ENCODE assay signal across 7 cellular contexts in genomic region chr20:47784599-47785320, GRCh38. TPM values are rescaled to one million over a fixed set of nuclear protein-coding genes. Genes with fewer than 3 reads are reported as not detected.
A peak's percentile ranks its signal among the peaks of the same experiment; 100 is the strongest.
DNase-seq lines count a peak whose midpoint lies in the region; ATAC-seq, FAIRE-seq and TF ChIP-seq lines count a peak whose summit lies in the region.

No MANE protein-coding gene starts in this region.

- H3F3A ChIP-seq in neural cell (ENCODE audit: insufficient read depth, low read length, poor library complexity, severe bottlenecking): no peaks in the 10 kb centered on the region

- peak overlapping the region; percentile 88 for H3K27ac ChIP-seq in RWPE2 (ENCODE audit: poor library complexity, severe bottlenecking)
- H3K27ac ChIP-seq in neural cell (ENCODE audit: low read length): no peak overlapping the region

- TF ChIP-seq RAD21 in neural cell (conservative IDR thresholded peaks at IDR 0.05): peak; percentile 63

- H3K27me3 ChIP-seq in RWPE2 (ENCODE audit: insufficient read depth, poor library complexity, severe bottlenecking) (no peaks in the 10 kb centered on the region), neural cell (ENCODE audit: insufficient read depth, low read depth, low read length) (peaks cover 20% of the 10 kb centered on the region)

- H3K79me2 ChIP-seq in neural cell (replicated peaks; ENCODE audit: insufficient read depth, low read length): no peaks in the 10 kb centered on the region

- no peaks in the 10 kb centered on the region for H3K9me2 ChIP-seq in neural cell (ENCODE audit: insufficient read depth, low read length)

- peak; percentile 23 for DNase-seq in H4 (ENCODE audit: low spot score)
- no peak for DNase-seq in RWPE2 (ENCODE audit: low spot score)
- DNase-seq in fibroblast of peridontal ligament (ENCODE audit: extremely low read depth): peak; percentile 51
- DNase-seq in hippocampal formation (lab: John Stamatoyannopoulos, UW): no peak
- DNase-seq in OCI-M1 (lab: John Stamatoyannopoulos, UW): no peak
- no peak for DNase-seq in urothelium cell line (ENCODE audit: low spot score)

- H3K9me3 ChIP-seq in RWPE2 (ENCODE audit: severe bottlenecking) (no peaks in the 10 kb centered on the region), neural cell (ENCODE audit: low read length) (no peaks in the 10 kb centered on the region)

- peaks cover 23% of the 10 kb centered on the region for H3K4me1 ChIP-seq in RWPE2 (ENCODE audit: insufficient read depth, poor library complexity, severe bottlenecking)

- peak; percentile 46 for ATAC-seq in RWPE2 (ENCODE audit: low read depth)

- no peak for TF ChIP-seq EP300 in neural cell (conservative IDR thresholded peaks at IDR 0.05; ENCODE audit: poor library complexity, severe bottlenecking)

- no peak for FAIRE-seq in urothelium cell line (lab: Jason Lieb, UNC)

- peak overlapping the region; percentile 97 for H3K4me2 ChIP-seq in neural cell (ENCODE audit: low read length)

- H3K36me3 ChIP-seq in RWPE2 (ENCODE audit: low read depth): peaks cover 41% of the 10 kb centered on the region
- H3K36me3 ChIP-seq in neural cell (ENCODE audit: insufficient read depth, low read length): no peaks in the 10 kb centered on the region

- no peaks in the 10 kb centered on the region for H4K20me1 ChIP-seq in neural cell (ENCODE audit: insufficient read depth)

- H3K4me3 ChIP-seq in RWPE2 (ENCODE audit: severe bottlenecking) (peak overlapping the region; percentile 93), neural cell (ENCODE audit: low read length) (peak overlapping the region; percentile 91)

- H2AFZ ChIP-seq in neural cell (ENCODE audit: low read depth, low read length): no peak overlapping the region

- peak overlapping the region; percentile 60 for H3K9ac ChIP-seq in neural cell (ENCODE audit: low read length)

- TF ChIP-seq CTCF in RWPE2 (IDR thresholded peaks at IDR 0.05; ENCODE audit: poor library complexity, severe bottlenecking): peak; percentile 48
- TF ChIP-seq CTCF in neural cell (IDR thresholded peaks at IDR 0.05; ENCODE audit: poor library complexity, severe bottlenecking): peak; percentile 65

TF ChIP-seq in neural cell, 6 proteins besides CTCF, POLR2A, EP300 and RAD21:
- TF ChIP-seq MXI1 (conservative IDR thresholded peaks at IDR 0.05; ENCODE audit: poor library complexity, severe bottlenecking) (peak; percentile 33), TAF1 (IDR thresholded peaks at IDR 0.05; ENCODE audit: low read depth) (no peak), REST (IDR thresholded peaks at IDR 0.05; ENCODE audit: borderline replicate concordance) (peak; percentile 42), SMC3 (conservative IDR thresholded peaks at IDR 0.05; ENCODE audit: poor library complexity) (peak; percentile 64), POLR2AphosphoS5 (IDR thresholded peaks at IDR 0.05) (no peak), EZH2 (IDR thresholded peaks at IDR 0.05; ENCODE audit: borderline replicate concordance, insufficient read depth, low read length, poor library complexity, severe bottlenecking) (no peak)
TF ChIP-seq in neural cell: peak in this region for 3.

RNA-seq across cellular contexts. Expression of gene SULF2, which starts 0.5 kb away (rescaled TPM):
- total RNA-seq in H4 (2014; rRNA removed; shearing (Covaris generic)): 266 and 269 TPM in 2 replicates
- polyA plus RNA-seq in neural cell: 27.0 and 30.0 TPM in 2 replicates
- 32.4 and 38.8 TPM in 2 replicates for polyA minus RNA-seq in neural cell

Comparison
In these comparisons a context has a peak if more than half of its experiments do, and no peak if none do; other contexts are left out.
1. DNase-seq: peak in H4 (single experiment) and fibroblast of peridontal ligament (single experiment); none in RWPE2 (single experiment), hippocampal formation (0 of 2), OCI-M1 (single experiment) and urothelium cell line (single experiment).